1 cellular context compared by ENCODE assay signal in genomic region chr10:72688208-72688651, GRCh38.
TF ChIP-seq lines count a peak whose summit lies in the region.

No MANE protein-coding gene starts in this region.

TF ChIP-seq in IMR-90, 13 proteins besides CTCF, POLR2A, EP300 and RAD21 (continued from another document):
- TF ChIP-seq ELK1 (IDR thresholded peaks at IDR 0.05; ENCODE audit: borderline replicate concordance, low read depth, low read length), result no peak
